1 cellular context compared by ENCODE assay signal in the genomic region with DNA sequence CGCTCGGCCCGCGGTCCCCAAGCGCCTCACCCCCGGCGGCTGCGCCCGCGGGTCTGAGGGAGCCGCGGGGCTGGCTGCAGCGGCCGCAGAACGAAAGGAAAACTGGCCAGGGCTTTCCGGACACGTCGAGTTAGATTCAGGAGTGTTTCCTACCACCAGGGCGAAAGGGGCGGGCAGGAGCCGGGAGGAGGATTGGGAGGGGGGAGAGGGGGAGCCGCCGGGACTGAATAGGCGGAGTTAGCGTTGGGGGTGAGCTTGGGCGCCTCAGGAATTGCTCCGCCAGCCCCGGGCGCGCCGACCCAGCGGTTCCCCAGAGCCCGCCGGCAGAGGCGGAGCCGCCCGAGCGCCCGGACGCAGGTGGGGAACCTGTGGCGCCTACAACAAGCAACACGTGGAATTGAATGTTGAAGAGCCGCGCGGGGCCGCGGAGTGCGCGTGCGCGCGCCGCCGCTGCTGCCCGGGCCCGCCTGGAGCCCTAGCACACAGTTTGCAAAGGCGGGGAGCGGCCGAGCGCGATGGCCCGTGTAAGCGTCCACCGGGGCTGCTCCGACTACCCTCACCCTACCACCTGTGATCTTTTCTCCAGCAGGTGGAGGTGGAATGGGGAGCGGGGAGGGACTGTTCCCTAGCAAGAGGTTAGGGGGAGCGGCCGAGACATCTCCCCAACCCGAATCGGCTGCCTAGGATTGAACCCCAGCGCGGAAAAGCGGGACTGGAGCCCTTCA.
TF ChIP-seq lines count a peak whose summit lies in the region.

A gene (minus strand): TSS at position 104 of the 725 bp plus-strand sequence. CDS start 123 bp downstream, outside the sequence.

TF ChIP-seq in HepG2, 621 proteins besides CTCF, POLR2A, EP300 and RAD21 (continued from another document and continues in another):
- TF ChIP-seq, protein P1, sequence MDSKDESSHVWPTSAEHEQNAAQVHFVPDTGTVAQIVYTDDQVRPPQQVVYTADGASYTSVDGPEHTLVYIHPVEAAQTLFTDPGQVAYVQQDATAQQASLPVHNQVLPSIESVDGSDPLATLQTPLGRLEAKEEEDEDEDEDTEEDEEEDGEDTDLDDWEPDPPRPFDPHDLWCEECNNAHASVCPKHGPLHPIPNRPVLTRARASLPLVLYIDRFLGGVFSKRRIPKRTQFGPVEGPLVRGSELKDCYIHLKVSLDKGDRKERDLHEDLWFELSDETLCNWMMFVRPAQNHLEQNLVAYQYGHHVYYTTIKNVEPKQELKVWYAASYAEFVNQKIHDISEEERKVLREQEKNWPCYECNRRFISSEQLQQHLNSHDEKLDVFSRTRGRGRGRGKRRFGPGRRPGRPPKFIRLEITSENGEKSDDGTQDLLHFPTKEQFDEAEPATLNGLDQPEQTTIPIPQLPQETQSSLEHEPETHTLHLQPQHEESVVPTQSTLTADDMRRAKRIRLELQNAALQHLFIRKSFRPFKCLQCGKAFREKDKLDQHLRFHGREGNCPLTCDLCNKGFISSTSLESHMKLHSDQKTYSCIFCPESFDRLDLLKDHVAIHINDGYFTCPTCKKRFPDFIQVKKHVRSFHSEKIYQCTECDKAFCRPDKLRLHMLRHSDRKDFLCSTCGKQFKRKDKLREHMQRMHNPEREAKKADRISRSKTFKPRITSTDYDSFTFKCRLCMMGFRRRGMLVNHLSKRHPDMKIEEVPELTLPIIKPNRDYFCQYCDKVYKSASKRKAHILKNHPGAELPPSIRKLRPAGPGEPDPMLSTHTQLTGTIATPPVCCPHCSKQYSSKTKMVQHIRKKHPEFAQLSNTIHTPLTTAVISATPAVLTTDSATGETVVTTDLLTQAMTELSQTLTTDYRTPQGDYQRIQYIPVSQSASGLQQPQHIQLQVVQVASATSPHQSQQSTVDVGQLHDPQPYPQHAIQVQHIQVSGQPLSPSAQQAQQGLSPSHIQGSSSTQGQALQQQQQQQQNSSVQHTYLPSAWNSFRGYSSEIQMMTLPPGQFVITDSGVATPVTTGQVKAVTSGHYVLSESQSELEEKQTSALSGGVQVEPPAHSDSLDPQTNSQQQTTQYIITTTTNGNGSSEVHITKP (CRISPR knock-in tag; IDR thresholded peaks at IDR 0.05; ENCODE audit: low read depth) = 0 out of 2 replicates have a peak, but pooled peaks have one; percentile 21
- TF ChIP-seq MTF2 (CRISPR knock-in tag; IDR thresholded peaks at IDR 0.05; ENCODE audit: borderline replicate concordance) (peak; percentile 20; the same call in 1 of the 2 replicates), FOXK2 (IDR thresholded peaks at IDR 0.05) (0 out of 2 replicates have a peak, but pooled peaks have one; percentile 12), ZNF430 (CRISPR knock-in tag; IDR thresholded peaks at IDR 0.05) (no peak; the same call in 1 of the 2 replicates), ZNF816 (CRISPR knock-in tag; IDR thresholded peaks at IDR 0.05; ENCODE audit: borderline replicate concordance) (peak; percentile 73; the same call in 1 of the 2 replicates), KDM5A (IDR thresholded peaks at IDR 0.05; ENCODE audit: borderline replicate concordance, low read length) (peak; percentile 50; the same call in 1 of the 2 replicates), ZNF672 (CRISPR knock-in tag; IDR thresholded peaks at IDR 0.05) (no peak), ZKSCAN8 (CRISPR knock-in tag; IDR thresholded peaks at IDR 0.05; ENCODE audit: borderline replicate concordance) (no peak), RNF2 (conservative IDR thresholded peaks at IDR 0.05; ENCODE audit: low read depth) (peak; percentile 56; the same call in 1 of the 2 replicates), ZNF274 (CRISPR knock-in tag; IDR thresholded peaks at IDR 0.05) (peak; percentile 65; the same call in 1 of the 2 replicates)
- TF ChIP-seq, protein P2, sequence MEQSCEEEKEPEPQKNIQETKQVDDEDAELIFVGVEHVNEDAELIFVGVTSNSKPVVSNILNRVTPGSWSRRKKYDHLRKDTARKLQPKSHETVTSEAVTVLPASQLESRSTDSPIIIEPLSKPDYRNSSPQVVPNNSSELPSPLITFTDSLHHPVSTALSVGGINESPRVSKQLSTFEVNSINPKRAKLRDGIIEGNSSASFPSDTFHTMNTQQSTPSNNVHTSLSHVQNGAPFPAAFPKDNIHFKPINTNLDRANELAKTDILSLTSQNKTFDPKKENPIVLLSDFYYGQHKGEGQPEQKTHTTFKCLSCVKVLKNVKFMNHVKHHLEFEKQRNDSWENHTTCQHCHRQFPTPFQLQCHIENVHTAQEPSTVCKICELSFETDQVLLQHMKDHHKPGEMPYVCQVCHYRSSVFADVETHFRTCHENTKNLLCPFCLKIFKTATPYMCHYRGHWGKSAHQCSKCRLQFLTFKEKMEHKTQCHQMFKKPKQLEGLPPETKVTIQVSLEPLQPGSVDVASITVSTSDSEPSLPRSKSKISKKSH (CRISPR knock-in tag; IDR thresholded peaks at IDR 0.05; ENCODE audit: borderline replicate concordance) = no peak
- TF ChIP-seq, protein P3, sequence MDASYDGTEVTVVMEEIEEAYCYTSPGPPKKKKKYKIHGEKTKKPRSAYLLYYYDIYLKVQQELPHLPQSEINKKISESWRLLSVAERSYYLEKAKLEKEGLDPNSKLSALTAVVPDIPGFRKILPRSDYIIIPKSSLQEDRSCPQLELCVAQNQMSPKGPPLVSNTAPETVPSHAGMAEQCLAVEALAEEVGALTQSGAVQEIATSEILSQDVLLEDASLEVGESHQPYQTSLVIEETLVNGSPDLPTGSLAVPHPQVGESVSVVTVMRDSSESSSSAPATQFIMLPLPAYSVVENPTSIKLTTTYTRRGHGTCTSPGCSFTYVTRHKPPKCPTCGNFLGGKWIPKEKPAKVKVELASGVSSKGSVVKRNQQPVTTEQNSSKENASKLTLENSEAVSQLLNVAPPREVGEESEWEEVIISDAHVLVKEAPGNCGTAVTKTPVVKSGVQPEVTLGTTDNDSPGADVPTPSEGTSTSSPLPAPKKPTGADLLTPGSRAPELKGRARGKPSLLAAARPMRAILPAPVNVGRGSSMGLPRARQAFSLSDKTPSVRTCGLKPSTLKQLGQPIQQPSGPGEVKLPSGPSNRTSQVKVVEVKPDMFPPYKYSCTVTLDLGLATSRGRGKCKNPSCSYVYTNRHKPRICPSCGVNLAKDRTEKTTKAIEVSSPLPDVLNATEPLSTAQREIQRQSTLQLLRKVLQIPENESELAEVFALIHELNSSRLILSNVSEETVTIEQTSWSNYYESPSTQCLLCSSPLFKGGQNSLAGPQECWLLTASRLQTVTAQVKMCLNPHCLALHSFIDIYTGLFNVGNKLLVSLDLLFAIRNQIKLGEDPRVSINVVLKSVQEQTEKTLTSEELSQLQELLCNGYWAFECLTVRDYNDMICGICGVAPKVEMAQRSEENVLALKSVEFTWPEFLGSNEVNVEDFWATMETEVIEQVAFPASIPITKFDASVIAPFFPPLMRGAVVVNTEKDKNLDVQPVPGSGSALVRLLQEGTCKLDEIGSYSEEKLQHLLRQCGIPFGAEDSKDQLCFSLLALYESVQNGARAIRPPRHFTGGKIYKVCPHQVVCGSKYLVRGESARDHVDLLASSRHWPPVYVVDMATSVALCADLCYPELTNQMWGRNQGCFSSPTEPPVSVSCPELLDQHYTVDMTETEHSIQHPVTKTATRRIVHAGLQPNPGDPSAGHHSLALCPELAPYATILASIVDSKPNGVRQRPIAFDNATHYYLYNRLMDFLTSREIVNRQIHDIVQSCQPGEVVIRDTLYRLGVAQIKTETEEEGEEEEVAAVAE (CRISPR knock-in tag; IDR thresholded peaks at IDR 0.05; ENCODE audit: borderline replicate concordance) = no peak
- TF ChIP-seq, protein P4, sequence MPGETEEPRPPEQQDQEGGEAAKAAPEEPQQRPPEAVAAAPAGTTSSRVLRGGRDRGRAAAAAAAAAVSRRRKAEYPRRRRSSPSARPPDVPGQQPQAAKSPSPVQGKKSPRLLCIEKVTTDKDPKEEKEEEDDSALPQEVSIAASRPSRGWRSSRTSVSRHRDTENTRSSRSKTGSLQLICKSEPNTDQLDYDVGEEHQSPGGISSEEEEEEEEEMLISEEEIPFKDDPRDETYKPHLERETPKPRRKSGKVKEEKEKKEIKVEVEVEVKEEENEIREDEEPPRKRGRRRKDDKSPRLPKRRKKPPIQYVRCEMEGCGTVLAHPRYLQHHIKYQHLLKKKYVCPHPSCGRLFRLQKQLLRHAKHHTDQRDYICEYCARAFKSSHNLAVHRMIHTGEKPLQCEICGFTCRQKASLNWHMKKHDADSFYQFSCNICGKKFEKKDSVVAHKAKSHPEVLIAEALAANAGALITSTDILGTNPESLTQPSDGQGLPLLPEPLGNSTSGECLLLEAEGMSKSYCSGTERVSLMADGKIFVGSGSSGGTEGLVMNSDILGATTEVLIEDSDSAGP (CRISPR knock-in tag; IDR thresholded peaks at IDR 0.05; ENCODE audit: borderline replicate concordance) = peak; percentile 67; the same call in 1 of the 2 replicates
- TF ChIP-seq, protein P5, sequence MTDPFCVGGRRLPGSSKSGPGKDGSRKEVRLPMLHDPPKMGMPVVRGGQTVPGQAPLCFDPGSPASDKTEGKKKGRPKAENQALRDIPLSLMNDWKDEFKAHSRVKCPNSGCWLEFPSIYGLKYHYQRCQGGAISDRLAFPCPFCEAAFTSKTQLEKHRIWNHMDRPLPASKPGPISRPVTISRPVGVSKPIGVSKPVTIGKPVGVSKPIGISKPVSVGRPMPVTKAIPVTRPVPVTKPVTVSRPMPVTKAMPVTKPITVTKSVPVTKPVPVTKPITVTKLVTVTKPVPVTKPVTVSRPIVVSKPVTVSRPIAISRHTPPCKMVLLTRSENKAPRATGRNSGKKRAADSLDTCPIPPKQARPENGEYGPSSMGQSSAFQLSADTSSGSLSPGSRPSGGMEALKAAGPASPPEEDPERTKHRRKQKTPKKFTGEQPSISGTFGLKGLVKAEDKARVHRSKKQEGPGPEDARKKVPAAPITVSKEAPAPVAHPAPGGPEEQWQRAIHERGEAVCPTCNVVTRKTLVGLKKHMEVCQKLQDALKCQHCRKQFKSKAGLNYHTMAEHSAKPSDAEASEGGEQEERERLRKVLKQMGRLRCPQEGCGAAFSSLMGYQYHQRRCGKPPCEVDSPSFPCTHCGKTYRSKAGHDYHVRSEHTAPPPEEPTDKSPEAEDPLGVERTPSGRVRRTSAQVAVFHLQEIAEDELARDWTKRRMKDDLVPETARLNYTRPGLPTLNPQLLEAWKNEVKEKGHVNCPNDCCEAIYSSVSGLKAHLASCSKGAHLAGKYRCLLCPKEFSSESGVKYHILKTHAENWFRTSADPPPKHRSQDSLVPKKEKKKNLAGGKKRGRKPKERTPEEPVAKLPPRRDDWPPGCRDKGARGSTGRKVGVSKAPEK (CRISPR knock-in tag; IDR thresholded peaks at IDR 0.05; ENCODE audit: borderline replicate concordance) = no peak
- TF ChIP-seq, protein P6, sequence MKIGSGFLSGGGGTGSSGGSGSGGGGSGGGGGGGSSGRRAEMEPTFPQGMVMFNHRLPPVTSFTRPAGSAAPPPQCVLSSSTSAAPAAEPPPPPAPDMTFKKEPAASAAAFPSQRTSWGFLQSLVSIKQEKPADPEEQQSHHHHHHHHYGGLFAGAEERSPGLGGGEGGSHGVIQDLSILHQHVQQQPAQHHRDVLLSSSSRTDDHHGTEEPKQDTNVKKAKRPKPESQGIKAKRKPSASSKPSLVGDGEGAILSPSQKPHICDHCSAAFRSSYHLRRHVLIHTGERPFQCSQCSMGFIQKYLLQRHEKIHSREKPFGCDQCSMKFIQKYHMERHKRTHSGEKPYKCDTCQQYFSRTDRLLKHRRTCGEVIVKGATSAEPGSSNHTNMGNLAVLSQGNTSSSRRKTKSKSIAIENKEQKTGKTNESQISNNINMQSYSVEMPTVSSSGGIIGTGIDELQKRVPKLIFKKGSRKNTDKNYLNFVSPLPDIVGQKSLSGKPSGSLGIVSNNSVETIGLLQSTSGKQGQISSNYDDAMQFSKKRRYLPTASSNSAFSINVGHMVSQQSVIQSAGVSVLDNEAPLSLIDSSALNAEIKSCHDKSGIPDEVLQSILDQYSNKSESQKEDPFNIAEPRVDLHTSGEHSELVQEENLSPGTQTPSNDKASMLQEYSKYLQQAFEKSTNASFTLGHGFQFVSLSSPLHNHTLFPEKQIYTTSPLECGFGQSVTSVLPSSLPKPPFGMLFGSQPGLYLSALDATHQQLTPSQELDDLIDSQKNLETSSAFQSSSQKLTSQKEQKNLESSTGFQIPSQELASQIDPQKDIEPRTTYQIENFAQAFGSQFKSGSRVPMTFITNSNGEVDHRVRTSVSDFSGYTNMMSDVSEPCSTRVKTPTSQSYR (CRISPR knock-in tag; IDR thresholded peaks at IDR 0.05; ENCODE audit: borderline replicate concordance) = 0 out of 2 replicates have a peak, but pooled peaks have one; percentile 3
- TF ChIP-seq, protein P7, sequence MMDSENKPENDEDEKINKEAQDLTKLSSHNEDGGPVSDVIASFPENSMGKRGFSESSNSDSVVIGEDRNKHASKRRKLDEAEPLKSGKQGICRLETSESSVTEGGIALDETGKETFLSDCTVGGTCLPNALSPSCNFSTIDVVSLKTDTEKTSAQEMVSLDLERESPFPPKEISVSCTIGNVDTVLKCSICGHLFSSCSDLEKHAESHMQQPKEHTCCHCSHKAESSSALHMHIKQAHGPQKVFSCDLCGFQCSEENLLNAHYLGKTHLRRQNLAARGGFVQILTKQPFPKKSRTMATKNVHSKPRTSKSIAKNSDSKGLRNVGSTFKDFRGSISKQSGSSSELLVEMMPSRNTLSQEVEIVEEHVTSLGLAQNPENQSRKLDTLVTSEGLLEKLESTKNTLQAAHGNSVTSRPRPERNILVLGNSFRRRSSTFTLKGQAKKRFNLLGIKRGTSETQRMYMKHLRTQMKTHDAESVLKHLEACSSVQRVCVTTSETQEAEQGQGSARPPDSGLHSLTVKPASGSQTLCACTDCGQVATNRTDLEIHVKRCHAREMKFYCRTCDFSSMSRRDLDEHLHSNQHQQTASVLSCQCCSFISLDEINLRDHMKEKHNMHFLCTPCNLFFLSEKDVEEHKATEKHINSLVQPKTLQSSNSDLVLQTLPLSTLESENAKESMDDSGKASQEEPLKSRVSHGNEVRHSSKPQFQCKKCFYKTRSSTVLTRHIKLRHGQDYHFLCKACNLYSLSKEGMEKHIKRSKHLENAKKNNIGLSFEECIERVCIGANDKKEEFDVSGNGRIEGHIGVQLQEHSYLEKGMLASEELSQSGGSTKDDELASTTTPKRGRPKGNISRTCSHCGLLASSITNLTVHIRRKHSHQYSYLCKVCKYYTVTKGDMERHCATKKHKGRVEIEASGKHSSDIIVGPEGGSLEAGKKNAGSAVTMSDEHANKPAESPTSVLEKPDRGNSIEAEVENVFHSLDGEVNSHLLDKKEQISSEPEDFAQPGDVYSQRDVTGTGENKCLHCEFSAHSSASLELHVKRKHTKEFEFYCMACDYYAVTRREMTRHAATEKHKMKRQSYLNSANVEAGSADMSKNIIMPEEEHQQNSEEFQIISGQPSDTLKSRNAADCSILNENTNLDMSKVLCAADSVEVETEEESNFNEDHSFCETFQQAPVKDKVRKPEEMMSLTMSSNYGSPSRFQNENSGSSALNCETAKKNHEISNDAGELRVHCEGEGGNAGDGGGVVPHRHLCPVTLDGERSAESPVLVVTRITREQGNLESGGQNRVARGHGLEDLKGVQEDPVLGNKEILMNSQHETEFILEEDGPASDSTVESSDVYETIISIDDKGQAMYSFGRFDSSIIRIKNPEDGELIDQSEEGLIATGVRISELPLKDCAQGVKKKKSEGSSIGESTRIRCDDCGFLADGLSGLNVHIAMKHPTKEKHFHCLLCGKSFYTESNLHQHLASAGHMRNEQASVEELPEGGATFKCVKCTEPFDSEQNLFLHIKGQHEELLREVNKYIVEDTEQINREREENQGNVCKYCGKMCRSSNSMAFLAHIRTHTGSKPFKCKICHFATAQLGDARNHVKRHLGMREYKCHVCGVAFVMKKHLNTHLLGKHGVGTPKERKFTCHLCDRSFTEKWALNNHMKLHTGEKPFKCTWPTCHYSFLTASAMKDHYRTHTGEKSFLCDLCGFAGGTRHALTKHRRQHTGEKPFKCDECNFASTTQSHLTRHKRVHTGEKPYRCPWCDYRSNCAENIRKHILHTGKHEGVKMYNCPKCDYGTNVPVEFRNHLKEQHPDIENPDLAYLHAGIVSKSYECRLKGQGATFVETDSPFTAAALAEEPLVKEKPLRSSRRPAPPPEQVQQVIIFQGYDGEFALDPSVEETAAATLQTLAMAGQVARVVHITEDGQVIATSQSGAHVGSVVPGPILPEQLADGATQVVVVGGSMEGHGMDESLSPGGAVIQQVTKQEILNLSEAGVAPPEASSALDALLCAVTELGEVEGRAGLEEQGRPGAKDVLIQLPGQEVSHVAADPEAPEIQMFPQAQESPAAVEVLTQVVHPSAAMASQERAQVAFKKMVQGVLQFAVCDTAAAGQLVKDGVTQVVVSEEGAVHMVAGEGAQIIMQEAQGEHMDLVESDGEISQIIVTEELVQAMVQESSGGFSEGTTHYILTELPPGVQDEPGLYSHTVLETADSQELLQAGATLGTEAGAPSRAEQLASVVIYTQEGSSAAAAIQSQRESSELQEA (CRISPR knock-in tag; IDR thresholded peaks at IDR 0.05; ENCODE audit: not compliant biosample characterization) = no peak
